ENCODE assay signal across 14 cellular contexts in genomic region chr10:22621726-22622125, GRCh38.
DNase-seq lines count a peak whose midpoint lies in the region; ATAC-seq and TF ChIP-seq lines count a peak whose summit lies in the region.
"Had no signal": no experiment of that assay in that cellular context is flagged by ENCODE, and none has a peak within 500 bp of the region (broad histone marks: within the 10 kb centered on the region; RNA-seq: fewer than 3 reads in every experiment).

No MANE protein-coding gene starts in this region.

- H3K36me3 ChIP-seq in CD8-positive, alpha-beta memory T cell (ENCODE audit: insufficient read depth, low read length), result no peaks in the 10 kb centered on the region
- H3K36me3 ChIP-seq in Panc1 (ENCODE audit: control insufficient read depth, insufficient read depth, low read length), result no peaks in the 10 kb centered on the region
- H3K36me3 ChIP-seq: brain microvascular endothelial cell, prostate gland, spleen had no signal

- no peaks in the 10 kb centered on the region for H3K9me3 Mint-ChIP-seq in CD8-positive, alpha-beta memory T cell
- H3K9me3 Mint-ChIP-seq in osteocyte (ENCODE audit: unreplicated experiment), result no peaks in the 10 kb centered on the region

- intact Hi-C loops in Panc1 (cut with micrococcal nuclease; ENCODE audit: unreplicated experiment) (no loop called here), dorsolateral prefrontal cortex (cut with DNase I) (loop anchor here (2.0 to 5.0 kb wide), 2 partner anchors 91 to 231 kb away; no protein-coding TSS in a partner anchor)

- no peak overlapping the region for H3K27ac ChIP-seq in CD8-positive, alpha-beta memory T cell (ENCODE audit: low read depth, low read length)
- H3K27ac ChIP-seq in Panc1 (ENCODE audit: low read length) (peak overlapping the region; percentile 88), dorsolateral prefrontal cortex (peak overlapping the region in 58 of 59 donors; percentile 43 to 98 (median 92))
- H3K27ac ChIP-seq: prostate gland had no signal

- POLR2A ChIA-PET in CD8-positive, alpha-beta memory T cell (lab: Charles Lee), result interaction anchor here (1.1 kb wide), 1 partner anchor 10 kb away, joined by 3 read pairs; no protein-coding TSS in a partner anchor
- POLR2A ChIA-PET in Panc1 (lab: Charles Lee), result no interaction called here

- no TSS peak for BruUV-seq in Panc1 (replicated peaks; lab: Mats Ljungman, UMichigan)

- in situ Hi-C loops in Panc1 (cut with HindIII; ENCODE audit: low pct_unique_long_range_greater_than_20kb, low sequenced_read_pairs), result no loop called here

- no peak for DNase-seq in CD8-positive, alpha-beta memory T cell
- no peak for DNase-seq in Panc1 (ENCODE audit: low read depth, low spot score)
- no peak for DNase-seq in dorsolateral prefrontal cortex
- no peak for DNase-seq in osteocyte (ENCODE audit: extremely low spot score, unreplicated experiment)
- no peak for DNase-seq in SK-N-DZ (ENCODE audit: low spot score)
- DNase-seq in NCI-H187 (lab: John Stamatoyannopoulos, UW), result no peak
- no peak for DNase-seq in SW480 (ENCODE audit: low spot score)
- DNase-seq: brain microvascular endothelial cell; KG1; NCI-H1092; NK-92 treated with Interleukin-12 subunit alpha and Interleukin-12 subunit beta, amount 100 ng/mL, for 24 hours; SIG-M5; spleen had no signal

- H3K9me3 ChIP-seq in CD8-positive, alpha-beta memory T cell (ENCODE audit: low read length), result no peaks in the 10 kb centered on the region
- no peaks in the 10 kb centered on the region for H3K9me3 ChIP-seq in Panc1 (ENCODE audit: control insufficient read depth, insufficient read depth, low read depth, low read length)
- H3K9me3 ChIP-seq: prostate gland, spleen had no signal

- CTCF ChIA-PET in CD8-positive, alpha-beta memory T cell (lab: Charles Lee), result no interaction called here
- CTCF ChIA-PET in Panc1 (lab: Charles Lee), result no interaction called here

- ATAC-seq in Panc1, result no peak

- H3K4me1 ChIP-seq in CD8-positive, alpha-beta memory T cell (ENCODE audit: insufficient read depth, low read length), result peaks cover 95% of the 10 kb centered on the region
- H3K4me1 ChIP-seq in Panc1 (ENCODE audit: control insufficient read depth, insufficient read depth, low read length), result peaks cover 77% of the 10 kb centered on the region
- H3K4me1 ChIP-seq: prostate gland had no signal

- TF ChIP-seq CTCF in Panc1 (IDR thresholded peaks at IDR 0.05) (no peak), dorsolateral prefrontal cortex (IDR thresholded peaks at IDR 0.05 in 54 of 56, conservative IDR thresholded peaks at IDR 0.05 in 2 of 56; ENCODE audit: low read depth in 1 of 56, partially characterized antibody in 56 of 56) (no peak), osteocyte (IDR thresholded peaks at IDR 0.05) (no peak)

- H3K4me1 Mint-ChIP-seq in CD8-positive, alpha-beta memory T cell, result peaks cover 95 to 100% (median 99%) of the 10 kb centered on the region in 3 donors
- H3K4me1 Mint-ChIP-seq in osteocyte (ENCODE audit: unreplicated experiment), result peaks cover 92% of the 10 kb centered on the region

- H3K4me3 ChIP-seq in CD8-positive, alpha-beta memory T cell (ENCODE audit: low read length), result no peak overlapping the region
- H3K4me3 ChIP-seq in Panc1 (ENCODE audit: low read depth in 2 of 2, low read length in 2 of 2) (no peak overlapping the region), dorsolateral prefrontal cortex (peak overlapping the region in 39 of 59 donors; percentile 2 to 58 (median 25))
- H3K4me3 ChIP-seq: prostate gland, spleen had no signal

- peak overlapping the region; percentile 38 to 85 (median 61) for H3K4me3 Mint-ChIP-seq in CD8-positive, alpha-beta memory T cell
- H3K4me3 Mint-ChIP-seq in osteocyte (ENCODE audit: unreplicated experiment), result no peak overlapping the region

- H3K27me3 Mint-ChIP-seq in CD8-positive, alpha-beta memory T cell, result no peaks in the 10 kb centered on the region
- H3K27me3 Mint-ChIP-seq in osteocyte (ENCODE audit: unreplicated experiment), result no peaks in the 10 kb centered on the region

- H3K36me3 Mint-ChIP-seq in CD8-positive, alpha-beta memory T cell, result peaks cover 0 to 13% (median 3%) of the 10 kb centered on the region in 3 donors
- H3K36me3 Mint-ChIP-seq in osteocyte (ENCODE audit: unreplicated experiment), result no peaks in the 10 kb centered on the region

- H3K27ac Mint-ChIP-seq in CD8-positive, alpha-beta memory T cell, result peak overlapping the region; percentile 80 to 99 (median 94)
- H3K27ac Mint-ChIP-seq in osteocyte (ENCODE audit: unreplicated experiment), result peak overlapping the region; percentile 93

- H3K27me3 ChIP-seq in CD8-positive, alpha-beta memory T cell (ENCODE audit: insufficient read depth, low read length, poor library complexity, severe bottlenecking), result no peaks in the 10 kb centered on the region
- H3K27me3 ChIP-seq in Panc1 (ENCODE audit: control insufficient read depth, insufficient read depth, low read length) (no peaks in the 10 kb centered on the region), dorsolateral prefrontal cortex (no peaks in the 10 kb centered on the region)
- H3K27me3 ChIP-seq: brain microvascular endothelial cell, spleen had no signal

Comparison
In these comparisons a context has a peak if more than half of its experiments do, and no peak if none do; other contexts are left out.
1. H3K4me3 ChIP-seq: peak in dorsolateral prefrontal cortex (39 of 59); none in CD8-positive, alpha-beta memory T cell (single experiment) and Panc1 (0 of 2).